In the genomic region with DNA sequence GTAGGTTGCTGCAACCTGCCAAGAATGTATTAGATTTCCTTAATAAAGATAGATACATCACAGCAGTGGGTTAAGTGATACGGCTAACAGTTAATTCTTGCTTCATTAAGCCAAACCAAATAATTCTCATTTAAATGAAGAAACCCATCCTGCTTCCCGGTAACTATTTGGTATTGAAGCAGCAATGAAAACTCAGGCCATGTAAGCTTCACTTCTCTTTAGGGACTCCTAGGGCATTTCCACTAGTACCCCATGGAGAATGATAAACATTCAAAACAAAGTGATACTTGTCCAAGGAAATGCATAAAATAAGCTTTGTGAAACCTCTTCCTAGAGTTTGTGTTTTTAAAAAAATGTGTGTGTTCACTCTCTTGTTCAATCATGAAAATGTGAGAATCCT, we compare ENCODE assay signal across 24 cellular contexts.
"Had no signal": no experiment of that assay in that cellular context is flagged by ENCODE, and none has a peak within 500 bp of the region (broad histone marks: within the 10 kb centered on the region; RNA-seq: fewer than 3 reads in every experiment).

No MANE protein-coding gene starts in this region.

- H3K9me3 ChIP-seq: mucosa of descending colon, neutrophil, pancreas, right lobe of liver, stomach, testis had no signal

- H3K27me3 ChIP-seq: hepatocyte, right lobe of liver, stomach, testis had no signal

- ATAC-seq: activated T-cell treated with anti-CD3 and anti-CD28 coated beads, Interleukin-2, amount 50 U/mL, for 4 hours; effector memory CD8-positive, alpha-beta T cell; foreskin keratinocyte; mucosa of descending colon; naive thymus-derived CD4-positive, alpha-beta T cell; pancreas; right lobe of liver had no signal

- H3K4me1 ChIP-seq: foreskin keratinocyte, pancreas, right lobe of liver, testis had no signal

- H3K27ac ChIP-seq: epithelial cell of prostate, foreskin keratinocyte, hepatocyte, neutrophil, pancreas, right lobe of liver, stomach, testis had no signal

- H3K4me3 ChIP-seq: hepatocyte, mucosa of descending colon, pancreas, right lobe of liver, stomach, testis had no signal

- H3K4me3 Mint-ChIP-seq: activated CD8-positive, alpha-beta T cell treated with anti-CD3 and anti-CD28 coated beads, Interleukin-2, amount 10 ng/mL, durations not matched to agents 7 days and 5 days; activated naive CD4-positive, alpha-beta T cell treated with anti-CD3 and anti-CD28 coated beads for 36 hours; activated T-cell treated with anti-CD3 and anti-CD28 coated beads, Interleukin-2, amount 50 U/mL, for 4 hours; effector memory CD8-positive, alpha-beta T cell; naive thymus-derived CD4-positive, alpha-beta T cell; type B pancreatic cell had no signal

- H3K36me3 Mint-ChIP-seq: brain, type B pancreatic cell had no signal

- DNase-seq: activated CD4-positive, alpha-beta T cell treated with anti-CD3 and anti-CD28 coated beads for 4 hours; activated CD8-positive, alpha-beta memory T cell treated with anti-CD3 and anti-CD28 coated beads, Interleukin-2, amount 50 U/mL, for 4 hours; activated CD8-positive, alpha-beta T cell treated with anti-CD3 and anti-CD28 coated beads, Interleukin-2, amount 10 ng/mL, durations not matched to agents 7 days and 5 days; activated naive CD4-positive, alpha-beta T cell treated with anti-CD3 and anti-CD28 coated beads for 36 hours; activated T-cell treated with anti-CD3 and anti-CD28 coated beads, Interleukin-2, amount 50 U/mL, for 4 hours; anterior cingulate cortex; caudate nucleus; effector memory CD8-positive, alpha-beta T cell; foreskin keratinocyte; mammary epithelial cell; mucosa of descending colon; naive thymus-derived CD4-positive, alpha-beta T cell; pancreas; right lobe of liver; small intestine; stimulated activated CD4-positive, alpha-beta T cell treated with anti-CD3 and anti-CD28 coated beads, Interleukin-15, amount 100 ng/mL, for 24 hours; stimulated activated CD4-positive, alpha-beta T cell treated with anti-CD3 and anti-CD28 coated beads, Interleukin-2, amount 100 ng/mL, for 48 hours; stomach; testis had no signal

- H3K27ac Mint-ChIP-seq: activated CD8-positive, alpha-beta T cell treated with anti-CD3 and anti-CD28 coated beads, Interleukin-2, amount 10 ng/mL, durations not matched to agents 7 days and 5 days; activated naive CD4-positive, alpha-beta T cell treated with anti-CD3 and anti-CD28 coated beads for 36 hours; naive thymus-derived CD4-positive, alpha-beta T cell; type B pancreatic cell had no signal

- H2AFZ ChIP-seq: hepatocyte had no signal

- H3K79me2 ChIP-seq: hepatocyte had no signal

- H3K36me3 ChIP-seq: neutrophil, pancreas, right lobe of liver, stomach had no signal

- H3K27me3 Mint-ChIP-seq: effector memory CD8-positive, alpha-beta T cell; type B pancreatic cell had no signal

- H3K9me3 Mint-ChIP-seq: activated naive CD4-positive, alpha-beta T cell treated with anti-CD3 and anti-CD28 coated beads for 36 hours; activated T-cell treated with anti-CD3 and anti-CD28 coated beads, Interleukin-2, amount 50 U/mL, for 4 hours; brain; effector memory CD8-positive, alpha-beta T cell; type B pancreatic cell had no signal

- H3K4me2 ChIP-seq: hepatocyte had no signal
